Comparison of ENCODE assay signal across 21 cellular contexts in genomic region chr9:36930941-36931340, GRCh38.
"Had no signal": no experiment of that assay in that cellular context is flagged by ENCODE, and none has a peak within 500 bp of the region (broad histone marks: within the 10 kb centered on the region; RNA-seq: fewer than 3 reads in every experiment).

No MANE protein-coding gene starts in this region.

- H3K4me1 ChIP-seq: neural progenitor cell, parathyroid adenoma, prostate gland, right lobe of liver, uterus had no signal

- DNase-seq: effector CD8-positive, alpha-beta T cell; foreskin melanocyte; left colon; mucosa of descending colon; natural killer cell; occipital lobe; retina; right lobe of liver; stimulated activated CD4-positive, alpha-beta T cell treated with anti-CD3 and anti-CD28 coated beads, Interleukin-4, amount 100 ng/mL, for 1 hour; stimulated activated CD8-positive, alpha-beta memory T cell treated with anti-CD3 and anti-CD28 coated beads, Interleukin-4, amount 100 ng/mL, for 48 hours; stimulated activated naive CD8-positive, alpha-beta T cell treated with anti-CD3 and anti-CD28 coated beads, Interleukin-15, amount 100 ng/mL, for 72 hours; substantia nigra; trophoblast cell; uterus had no signal

- H3K4me3 Mint-ChIP-seq: central memory CD8-positive, alpha-beta T cell; natural killer cell; neural progenitor cell; stimulated activated effector memory CD8-positive, alpha-beta T cell treated with anti-CD3 and anti-CD28 coated beads, Interleukin-12 subunit alpha, Interleukin-12 subunit beta, amount 100 ng/mL, for 72 hours; stimulated activated naive CD8-positive, alpha-beta T cell treated with anti-CD3 and anti-CD28 coated beads, Interleukin-15, amount 100 ng/mL, for 72 hours had no signal

- H3K27me3 ChIP-seq: hepatocyte, neural progenitor cell, right lobe of liver, uterus had no signal

- H3K27ac Mint-ChIP-seq: natural killer cell; neural progenitor cell; stimulated activated effector memory CD8-positive, alpha-beta T cell treated with anti-CD3 and anti-CD28 coated beads, Interleukin-12 subunit alpha, Interleukin-12 subunit beta, amount 100 ng/mL, for 72 hours; stimulated activated naive CD8-positive, alpha-beta T cell treated with anti-CD3 and anti-CD28 coated beads, Interleukin-15, amount 100 ng/mL, for 72 hours had no signal

- H3K27ac ChIP-seq: hepatocyte, neural progenitor cell, parathyroid adenoma, prostate gland, right lobe of liver, thoracic aorta, uterus had no signal

- H3K79me2 ChIP-seq: hepatocyte, parathyroid adenoma had no signal

- H3K36me3 ChIP-seq: neural progenitor cell, prostate gland, right lobe of liver, thoracic aorta, uterus had no signal

- H3K9me3 ChIP-seq: mucosa of descending colon, prostate gland, right lobe of liver, thoracic aorta, uterus had no signal

- H3K4me2 ChIP-seq: hepatocyte, neural progenitor cell had no signal

- H3K36me3 Mint-ChIP-seq: natural killer cell had no signal

- H2AFZ ChIP-seq: hepatocyte, neural progenitor cell, parathyroid adenoma had no signal

- ATAC-seq: left colon; mucosa of descending colon; natural killer cell; right lobe of liver; stimulated activated effector memory CD8-positive, alpha-beta T cell treated with anti-CD3 and anti-CD28 coated beads, Interleukin-12 subunit alpha, Interleukin-12 subunit beta, amount 100 ng/mL, for 72 hours; stimulated activated naive CD8-positive, alpha-beta T cell treated with anti-CD3 and anti-CD28 coated beads, Interleukin-15, amount 100 ng/mL, for 72 hours had no signal

- H3K4me1 Mint-ChIP-seq: neural progenitor cell had no signal

- H3K4me3 ChIP-seq: hepatocyte, mucosa of descending colon, neural progenitor cell, prostate gland, right lobe of liver, thoracic aorta, uterus had no signal
